In the genomic region with DNA sequence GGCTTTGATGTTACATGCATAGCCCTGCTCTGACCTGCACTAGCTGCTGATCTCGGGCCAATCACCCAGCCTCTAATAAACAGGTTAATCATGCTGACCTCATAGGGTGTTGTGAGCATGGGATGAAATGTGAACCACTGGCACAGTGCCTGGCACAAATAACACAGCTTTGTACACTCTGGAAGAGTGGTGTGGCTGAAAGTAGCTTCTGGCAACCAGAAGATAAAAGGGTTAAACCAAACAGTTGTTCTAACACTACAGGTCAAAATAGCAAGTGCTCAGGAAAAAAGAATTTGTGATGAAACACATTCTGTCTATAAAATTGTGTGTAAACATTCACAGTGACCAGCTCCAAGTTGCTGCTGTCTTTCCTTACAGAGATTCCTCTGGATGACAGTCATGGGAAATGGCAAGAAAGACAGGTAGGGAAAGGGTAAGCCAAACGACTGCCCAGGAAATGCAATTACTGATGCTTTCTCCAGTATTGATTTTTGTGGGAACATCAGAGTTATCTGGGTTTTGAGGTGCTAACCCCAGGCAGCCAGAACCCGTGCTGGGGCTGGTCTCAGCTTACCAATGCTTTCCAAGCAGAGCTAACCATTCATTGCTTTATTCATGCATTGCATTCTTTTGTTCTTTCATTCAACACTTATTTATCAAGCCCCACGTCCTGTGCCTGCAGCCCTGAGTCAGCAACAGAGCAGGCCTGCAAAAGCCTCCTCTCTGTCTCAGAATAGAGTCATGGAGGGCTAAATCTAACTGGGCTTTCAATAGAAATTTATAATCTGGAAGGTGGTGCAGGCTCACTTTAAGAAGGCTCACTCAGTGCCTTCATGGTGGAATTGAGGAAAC, we compare ENCODE assay signal across 15 cellular contexts. TPM values are rescaled to one million over a fixed set of nuclear protein-coding genes. Genes with fewer than 3 reads are reported as not detected.
DNase-seq lines count a peak whose midpoint lies in the region; ATAC-seq and TF ChIP-seq lines count a peak whose summit lies in the region.
"Had no signal": no experiment of that assay in that cellular context is flagged by ENCODE, and none has a peak within 500 bp of the region (broad histone marks: within the 10 kb centered on the region; RNA-seq: fewer than 3 reads in every experiment).

No MANE protein-coding gene starts in this region.

- H2AK5ac ChIP-seq in H9 (ENCODE audit: insufficient read length, low read length) = no peak overlapping the region

- no peaks in the 10 kb centered on the region for H3K9me3 ChIP-seq in H9 (ENCODE audit: control insufficient read depth, low read depth, low read length)
- H3K9me3 ChIP-seq in PC-3 (ENCODE audit: low read length) = no peaks in the 10 kb centered on the region
- no peaks in the 10 kb centered on the region for H3K9me3 ChIP-seq in BE2C
- no peaks in the 10 kb centered on the region for H3K9me3 ChIP-seq in esophagus muscularis mucosa
- no peaks in the 10 kb centered on the region for H3K9me3 ChIP-seq in Karpas-422 (ENCODE audit: low read length)

- H3K4me3 Mint-ChIP-seq in H9 (peak overlapping the region; percentile 28 to 54; a peak in 4 of 5 replicates), progenitor cell of endocrine pancreas (ENCODE audit: low read depth) (peak overlapping the region; percentile 2)
- H3K4me3 Mint-ChIP-seq: activated naive CD8-positive, alpha-beta T cell had no signal

- no peak overlapping the region for H2BK5ac ChIP-seq in H9 (ENCODE audit: insufficient read length, low read length)

- H3K36me3 Mint-ChIP-seq in H9 (ENCODE audit: insufficient read depth in 1 of 3, low read depth in 3 of 3) = peaks cover 0 to 7% (median 7%) of the 10 kb centered on the region in 3 experiments; a peak in 4 of 7 replicates
- peaks cover 3% of the 10 kb centered on the region for H3K36me3 Mint-ChIP-seq in progenitor cell of endocrine pancreas (ENCODE audit: insufficient read depth)
- H3K36me3 Mint-ChIP-seq: activated naive CD8-positive, alpha-beta T cell had no signal

- H3K4me1 Mint-ChIP-seq in H9 (peaks cover 35 to 55% of the 10 kb centered on the region in 2 experiments), progenitor cell of endocrine pancreas (ENCODE audit: low read depth) (peaks cover 24% of the 10 kb centered on the region)

- H3K14ac ChIP-seq in H9 (ENCODE audit: insufficient read depth, low read length) = no peak overlapping the region

- no peak overlapping the region for H2BK120ac ChIP-seq in H9 (ENCODE audit: low read depth, low read length, poor library complexity, severe bottlenecking)

- H3K4me2 ChIP-seq in H9 (ENCODE audit: insufficient read depth, insufficient read length, low read length) = no peak overlapping the region
- peak overlapping the region; percentile 93 for H3K4me2 ChIP-seq in PC-3 (ENCODE audit: low read length)
- no peak overlapping the region for H3K4me2 ChIP-seq in Karpas-422 (ENCODE audit: low read depth, low read length, poor library complexity, severe bottlenecking)
- H3K4me2 ChIP-seq: KMS-11 had no signal

- H3K4me3 ChIP-seq in PC-3 (ENCODE audit: low read length) (peak overlapping the region; percentile 16; the same call in 1 of the 2 replicates), BE2C (ENCODE audit: low read depth, low read length) (no peak overlapping the region), esophagus muscularis mucosa (no peak overlapping the region), Karpas-422 (ENCODE audit: low read length) (no peak overlapping the region)

- no CpG with 5 or more reads among the region's 4 CpGs for WGBS in H9 (ENCODE audit: extremely low coverage, insufficient read length, low lambda C conversion rate)
- WGBS in esophagus muscularis mucosa = 72% methylated on average over 4 of the region's 4 CpGs

- H3K79me2 ChIP-seq in H9 (ENCODE audit: insufficient read depth, low read length) = no peaks in the 10 kb centered on the region
- H3K79me2 ChIP-seq in PC-3 (ENCODE audit: low read length) = peaks cover 12% of the 10 kb centered on the region
- H3K79me2 ChIP-seq in Karpas-422 (ENCODE audit: low read length) = no peaks in the 10 kb centered on the region

- no peaks in the 10 kb centered on the region for H4K20me1 ChIP-seq in H9 (ENCODE audit: control insufficient read depth, insufficient read depth, insufficient read length)
- H4K20me1 ChIP-seq in PC-3 (ENCODE audit: low read length) = no peaks in the 10 kb centered on the region
- H4K20me1 ChIP-seq in Karpas-422 (ENCODE audit: insufficient read depth, low read depth, low read length) = no peaks in the 10 kb centered on the region

- H3K4ac ChIP-seq in H9 (ENCODE audit: low read depth, low read length) = no peak overlapping the region

- H3K27me3 Mint-ChIP-seq in H9 (ENCODE audit: low read depth) (peaks cover 6% of the 10 kb centered on the region), progenitor cell of endocrine pancreas (peaks cover 18% of the 10 kb centered on the region)

- H2AFZ ChIP-seq in H9 (ENCODE audit: low read length) = no peak overlapping the region
- no peak overlapping the region for H2AFZ ChIP-seq in PC-3 (ENCODE audit: low read length)
- no peak overlapping the region for H2AFZ ChIP-seq in Karpas-422 (ENCODE audit: low read length)

- peaks cover 0 to 3% of the 10 kb centered on the region in 2 experiments; a peak in 4 of 5 replicates for H3K9me3 Mint-ChIP-seq in H9
- peaks cover 3% of the 10 kb centered on the region for H3K9me3 Mint-ChIP-seq in progenitor cell of endocrine pancreas (ENCODE audit: low read depth)
- H3K9me3 Mint-ChIP-seq: effector memory CD8-positive, alpha-beta T cell had no signal

- H3K9me2 ChIP-seq in PC-3 (replicated peaks; ENCODE audit: low read length) (no peaks in the 10 kb centered on the region), Karpas-422 (replicated peaks; ENCODE audit: insufficient read depth, low read length) (no peaks in the 10 kb centered on the region)

- no peak overlapping the region for H4K5ac ChIP-seq in H9 (ENCODE audit: insufficient read length, low read depth, low read length)

- TF ChIP-seq EP300 in esophagus muscularis mucosa (IDR thresholded peaks at IDR 0.05) = no peak

- intact Hi-C loops in PC-3 (cut with micrococcal nuclease) (no loop called here), esophagus muscularis mucosa (cut with DNase I) (loop anchor here (10.0 kb wide), 1 partner anchor 98 kb away; a partner anchor contains a TSS)

- H3K23me2 ChIP-seq in H9 (ENCODE audit: insufficient read length, low read depth, low read length, poor library complexity, severe bottlenecking) = peaks cover 18% of the 10 kb centered on the region

- H3K79me1 ChIP-seq in H9 (ENCODE audit: insufficient read depth, low read depth, low read length, poor library complexity, severe bottlenecking) = no peaks in the 10 kb centered on the region

- H3K23ac ChIP-seq in H9 (ENCODE audit: insufficient read length, low read depth, low read length) = no peak overlapping the region

- H3K9ac ChIP-seq in H9 (ENCODE audit: extremely low read depth, insufficient read length, low read length) (no peak overlapping the region), PC-3 (ENCODE audit: low read length) (peak overlapping the region; percentile 97), Karpas-422 (ENCODE audit: low read length) (no peak overlapping the region)
- H3K9ac ChIP-seq: KMS-11 had no signal

- H2BK15ac ChIP-seq in H9 (ENCODE audit: low read depth, low read length) = no peak overlapping the region

- H3K27ac ChIP-seq in H9 (ENCODE audit: insufficient read length, low read depth, low read length) (no peak overlapping the region), PC-3 (ENCODE audit: low read length) (peak overlapping the region; percentile 100), esophagus muscularis mucosa (replicated peaks in 1 of 4) (no peak overlapping the region), Karpas-422 (ENCODE audit: low read length) (no peak overlapping the region)
- H3K27ac ChIP-seq: KMS-11 had no signal

- no peak overlapping the region for H2BK12ac ChIP-seq in H9 (ENCODE audit: insufficient read length, low read depth, low read length)

- no peak for TF ChIP-seq POLR2A in esophagus muscularis mucosa (IDR thresholded peaks at IDR 0.05; ENCODE audit: low read depth)

- H3K56ac ChIP-seq in H9 (ENCODE audit: insufficient read length, low read depth, low read length) = no peak overlapping the region

- H3K4me1 ChIP-seq in H9 (ENCODE audit: insufficient read depth, low read length) (peaks cover 14% of the 10 kb centered on the region), PC-3 (ENCODE audit: insufficient read depth, low read length) (peaks cover 59% of the 10 kb centered on the region), BE2C (no peaks in the 10 kb centered on the region), esophagus muscularis mucosa (peaks cover 5 to 24% (median 21%) of the 10 kb centered on the region in 4 donors), Karpas-422 (ENCODE audit: low read length) (no peaks in the 10 kb centered on the region)

- H3K27me3 ChIP-seq in H9 (ENCODE audit: insufficient read depth, low read length) = no peaks in the 10 kb centered on the region
- H3K27me3 ChIP-seq in PC-3 (ENCODE audit: low read length) = no peaks in the 10 kb centered on the region
- peaks cover 15% of the 10 kb centered on the region for H3K27me3 ChIP-seq in BE2C
- H3K27me3 ChIP-seq in esophagus muscularis mucosa = peaks cover 0 to 26% (median 5%) of the 10 kb centered on the region in 4 donors
- no peaks in the 10 kb centered on the region for H3K27me3 ChIP-seq in Karpas-422 (ENCODE audit: low read length)

- H3K27ac Mint-ChIP-seq in H9 (peak overlapping the region; percentile 71 to 95 (median 90)), progenitor cell of endocrine pancreas (no peak overlapping the region)
- H3K27ac Mint-ChIP-seq: activated naive CD8-positive, alpha-beta T cell; effector memory CD8-positive, alpha-beta T cell had no signal

- H3K36me3 ChIP-seq in PC-3 (ENCODE audit: low read depth, low read length) (no peaks in the 10 kb centered on the region), BE2C (no peaks in the 10 kb centered on the region), esophagus muscularis mucosa (no peaks in the 10 kb centered on the region), Karpas-422 (ENCODE audit: insufficient read depth, low read length) (no peaks in the 10 kb centered on the region)

- CTCF ChIA-PET in PC-3 (lab: Charles Lee) = interaction anchor here (0.6 to 1.3 kb wide), 3 partner anchors 13 to 688 kb away, joined by 3 to 7 read pairs (median 3); a partner anchor contains a TSS

- no peak overlapping the region for H3T11ph ChIP-seq in H9 (ENCODE audit: low read length)

- POLR2A ChIA-PET in PC-3 (lab: Charles Lee; ENCODE audit: unreplicated experiment) = interaction anchor here (0.6 to 2.0 kb wide), 2 partner anchors 38 to 86 kb away, joined by 3 to 15 read pairs; a partner anchor contains a TSS

- no peak overlapping the region for H4K91ac ChIP-seq in H9 (ENCODE audit: insufficient read length, low read depth, low read length)

- peak; percentile 26 for ATAC-seq in PC-3
- peak; percentile 83 for ATAC-seq in esophagus mucosa
- ATAC-seq: effector memory CD8-positive, alpha-beta T cell had no signal

- H2BK20ac ChIP-seq in H9 (ENCODE audit: low read depth, low read length, poor library complexity, severe bottlenecking) = no peak overlapping the region

- no peak overlapping the region for H4K8ac ChIP-seq in H9 (replicated peaks; ENCODE audit: insufficient read length, low read depth, low read length)

- BruUV-seq in PC-3 (replicated peaks; lab: Mats Ljungman, UMichigan) = no TSS peak

- DNase-seq in H9 = no peak
- peak; percentile 91 for DNase-seq in PC-3
- DNase-seq in progenitor cell of endocrine pancreas (ENCODE audit: low spot score, unreplicated experiment) = no peak
- no peak for DNase-seq in BE2C
- no peak for DNase-seq in NCI-H2107 (lab: John Stamatoyannopoulos, UW)
- no peak for DNase-seq in esophagus muscularis mucosa (ENCODE audit: extremely low spot score)
- no peak for DNase-seq in Karpas-422
- DNase-seq: effector memory CD8-positive, alpha-beta T cell; NCI-H345; occipital lobe; SHP77 treated with DMSO at 0.1 percent for 48 hours; trophoblast cell had no signal

- no peak overlapping the region for H3K18ac ChIP-seq in H9 (ENCODE audit: insufficient read length, low read depth, low read length)

- TF ChIP-seq CTCF in H9 (conservative IDR thresholded peaks at IDR 0.05) (no peak), PC-3 (conservative IDR thresholded peaks at IDR 0.05; ENCODE audit: low read depth, low read length) (no peak), progenitor cell of endocrine pancreas (IDR thresholded peaks at IDR 0.05; ENCODE audit: unreplicated experiment) (no peak), BE2C (IDR thresholded peaks at IDR 0.05; ENCODE audit: low read depth, low read length) (no peak), esophagus muscularis mucosa (IDR thresholded peaks at IDR 0.05) (no peak)

- H3F3A ChIP-seq in PC-3 (ENCODE audit: low read length, unreplicated experiment) = peaks cover 8% of the 10 kb centered on the region

RNA-seq across cellular contexts. Expression of a gene that starts 38.1 kb away (rescaled TPM):
- total RNA-seq in H9 (2021) = 123 and 130 TPM in 2 replicates
- total RNA-seq in PC-3 (2014; rRNA removed) = 23.1 and 33.6 TPM in 2 replicates
- total RNA-seq in esophagus mucosa = 6.6 TPM
- 82.2 and 91.5 TPM in 2 replicates for total RNA-seq in progenitor cell of endocrine pancreas
- 8.9 TPM for polyA plus RNA-seq in BE2C (2012; ENCODE audit: insufficient read depth, insufficient read length, low read depth)
- total RNA-seq in esophagus muscularis mucosa = 10 to 100 TPM; 21.5 to 44.4 (median 27.9) TPM
- total RNA-seq in Karpas-422 (2014; rRNA removed; shearing (Covaris generic); ENCODE audit: low replicate concordance) = 24.9 and 39.8 TPM in 2 replicates
